ENCODE assay signal across 27 cellular contexts in the genomic region with DNA sequence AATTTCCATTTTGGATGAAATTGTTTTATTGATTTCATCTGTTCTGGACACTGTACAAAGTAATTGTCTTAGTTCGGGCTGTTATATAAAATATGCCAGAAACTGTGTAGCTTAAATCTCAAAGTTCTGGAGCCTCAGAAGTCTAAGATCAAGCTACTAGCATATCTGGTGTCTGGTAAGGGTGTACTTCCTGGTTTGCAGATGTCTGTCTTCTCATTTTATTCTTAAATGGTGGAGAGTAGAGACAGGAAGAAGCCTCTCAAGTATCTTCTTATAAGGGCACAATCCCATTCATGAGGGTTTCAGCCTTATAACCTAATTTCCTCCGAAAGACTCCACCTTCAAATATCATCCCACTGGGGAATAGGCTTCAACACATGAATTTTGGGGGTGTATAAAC. TPM values are rescaled to one million over a fixed set of nuclear protein-coding genes. Genes with fewer than 3 reads are reported as not detected.
DNase-seq lines count a peak whose midpoint lies in the region; ATAC-seq and TF ChIP-seq lines count a peak whose summit lies in the region.
"Had no signal": no experiment of that assay in that cellular context is flagged by ENCODE, and none has a peak within 500 bp of the region (broad histone marks: within the 10 kb centered on the region; RNA-seq: fewer than 3 reads in every experiment).

No MANE protein-coding gene starts in this region.

- H3K27ac ChIP-seq in 22Rv1 (peak overlapping the region; percentile 96), SK-N-MC (0 out of 2 replicates have a peak overlapping the region, but pooled peaks have one; percentile 16)
- no peak overlapping the region for H3K27ac ChIP-seq in CD4-positive, alpha-beta T cell (ENCODE audit: low read depth, low read length)
- H3K27ac ChIP-seq: foreskin keratinocyte, ovary, Peyer's patch, right atrium auricular region, SJCRH30, testis, vagina, WERI-Rb-1 had no signal

- intact Hi-C loops in CD4-positive, alpha-beta T cell (cut with DNase I, micrococcal nuclease): no loop called here

- DNase-seq in CD4-positive, alpha-beta T cell: no peak
- DNase-seq in SK-N-MC (ENCODE audit: low read depth, low spot score): no peak
- DNase-seq in memory B cell (ENCODE audit: low spot score in 2 of 2): no peak
- no peak for DNase-seq in left lobe of liver (ENCODE audit: low spot score)
- DNase-seq: activated CD4-positive, alpha-beta T cell treated with anti-CD3 and anti-CD28 coated beads, Interleukin-2, amount 50 U/mL, for 1 hour; activated naive CD4-positive, alpha-beta T cell treated with anti-CD3 and anti-CD28 coated beads, Interleukin-2, amount 50 U/mL, for 16 hours; effector CD8-positive, alpha-beta T cell; foreskin keratinocyte; KBM-7; left cardiac atrium; NCI-H146; NCI-H2171 treated with DMSO at 0.1 percent for 48 hours; NCI-H524 treated with DMSO at 0.1 percent for 48 hours; ovary; Peyer's patch; SJCRH30; stimulated activated CD4-positive, alpha-beta T cell treated with anti-CD3 and anti-CD28 coated beads, Interleukin-4, amount 100 ng/mL, for 1 hour; testis; WERI-Rb-1 had no signal

- peaks cover 59% of the 10 kb centered on the region for H3K36me3 Mint-ChIP-seq in CD4-positive, alpha-beta T cell (ENCODE audit: low read depth)
- peaks cover 22% of the 10 kb centered on the region for H3K36me3 Mint-ChIP-seq in memory B cell

- CTCF ChIA-PET in CD4-positive, alpha-beta T cell (lab: Charles Lee): interaction anchor here (1.1 to 1.2 kb wide), 2 partner anchors 11 to 276 kb away, joined by 3 read pairs; no protein-coding TSS in a partner anchor

- H3K9me3 ChIP-seq in CD4-positive, alpha-beta T cell (ENCODE audit: control insufficient read depth, low read length): no peaks in the 10 kb centered on the region
- H3K9me3 ChIP-seq in SK-N-MC (ENCODE audit: low read depth, low read length): no peaks in the 10 kb centered on the region
- H3K9me3 ChIP-seq: ovary, Peyer's patch, right atrium auricular region, testis, vagina had no signal

- H3K27me3 Mint-ChIP-seq in CD4-positive, alpha-beta T cell: no peaks in the 10 kb centered on the region
- H3K27me3 Mint-ChIP-seq in memory B cell: no peaks in the 10 kb centered on the region

- no peak overlapping the region for H3K4me3 Mint-ChIP-seq in CD4-positive, alpha-beta T cell
- no peak overlapping the region for H3K4me3 Mint-ChIP-seq in memory B cell
- H3K4me3 Mint-ChIP-seq: activated T-helper 1 cell treated with anti-CD3 and anti-CD28 coated beads, Interleukin-12 subunit alpha, Interleukin-12 subunit beta, Interleukin-2, Interleukin-4 antibody, amounts not matched to agents 30 ng/mL and 10 ng/mL and 1 ng/mL, durations not matched to agents 14 hours and 24 hours and 36 hours; CD14-positive monocyte; T-helper 1 cell treated with Interleukin-12 subunit alpha and Interleukin-12 subunit beta and Interleukin-4 antibody, amounts not matched to agents 30 μg/mL and 1 μg/mL, for 36 hours had no signal

- no peak overlapping the region for H3K9ac ChIP-seq in SK-N-MC (ENCODE audit: insufficient read length)

- ATAC-seq in CD4-positive, alpha-beta T cell (ENCODE audit: poor library complexity): peak; percentile 57
- ATAC-seq in memory B cell (ENCODE audit: low read depth) (no peak), GM18520 (IDR thresholded peaks at IDR 0.05; ENCODE audit: unreplicated experiment) (no peak), left lobe of liver (no peak), GM19395 (IDR thresholded peaks at IDR 0.05; ENCODE audit: unreplicated experiment) (no peak)
- ATAC-seq: foreskin keratinocyte, left cardiac atrium had no signal

- peak overlapping the region; percentile 80 for H3K27ac Mint-ChIP-seq in CD4-positive, alpha-beta T cell
- H3K27ac Mint-ChIP-seq in memory B cell: peak overlapping the region; percentile 62
- H3K27ac Mint-ChIP-seq: T-helper 1 cell treated with Interleukin-12 subunit alpha and Interleukin-12 subunit beta and Interleukin-4 antibody, amounts not matched to agents 30 μg/mL and 1 μg/mL, for 36 hours had no signal

- POLR2A ChIA-PET in CD4-positive, alpha-beta T cell (lab: Charles Lee): interaction anchor here (1.0 kb wide), 1 partner anchor 51 kb away, joined by 3 read pairs; a partner anchor contains a TSS

- H3K4me1 Mint-ChIP-seq in CD4-positive, alpha-beta T cell (ENCODE audit: low read depth): peaks cover 52% of the 10 kb centered on the region
- peaks cover 3% of the 10 kb centered on the region for H3K4me1 Mint-ChIP-seq in memory B cell

- peaks cover 4% of the 10 kb centered on the region for H3K9me3 Mint-ChIP-seq in CD4-positive, alpha-beta T cell
- peaks cover 3% of the 10 kb centered on the region for H3K9me3 Mint-ChIP-seq in memory B cell

- H3K36me3 ChIP-seq in SK-N-MC (ENCODE audit: insufficient read depth, low read length): peaks cover 18% of the 10 kb centered on the region
- H3K36me3 ChIP-seq: ovary, right atrium auricular region, vagina, WERI-Rb-1 had no signal

- no peak overlapping the region for H3K4me3 ChIP-seq in SK-N-MC
- H3K4me3 ChIP-seq: ovary, Peyer's patch, right atrium auricular region, SJCRH30, testis, vagina had no signal

- H3K27me3 ChIP-seq in CD4-positive, alpha-beta T cell (ENCODE audit: control insufficient read depth, insufficient read depth, low read length): no peaks in the 10 kb centered on the region
- H3K27me3 ChIP-seq: foreskin keratinocyte, ovary, Peyer's patch, right atrium auricular region, SJCRH30, testis, vagina had no signal

- TF ChIP-seq CTCF in 22Rv1 (IDR thresholded peaks at IDR 0.05): no peak
- no peak for TF ChIP-seq CTCF in CD4-positive, alpha-beta T cell (IDR thresholded peaks at IDR 0.05)

RNA-seq across cellular contexts. Expression of a gene that starts 51.3 kb away (rescaled TPM):
- total RNA-seq in CD4-positive, alpha-beta T cell: 10 to 100 TPM; 51.8 to 52.6 TPM
- total RNA-seq in left lobe of liver: 38.9 TPM
